ENCODE assay signal across 9 cellular contexts in the genomic region with DNA sequence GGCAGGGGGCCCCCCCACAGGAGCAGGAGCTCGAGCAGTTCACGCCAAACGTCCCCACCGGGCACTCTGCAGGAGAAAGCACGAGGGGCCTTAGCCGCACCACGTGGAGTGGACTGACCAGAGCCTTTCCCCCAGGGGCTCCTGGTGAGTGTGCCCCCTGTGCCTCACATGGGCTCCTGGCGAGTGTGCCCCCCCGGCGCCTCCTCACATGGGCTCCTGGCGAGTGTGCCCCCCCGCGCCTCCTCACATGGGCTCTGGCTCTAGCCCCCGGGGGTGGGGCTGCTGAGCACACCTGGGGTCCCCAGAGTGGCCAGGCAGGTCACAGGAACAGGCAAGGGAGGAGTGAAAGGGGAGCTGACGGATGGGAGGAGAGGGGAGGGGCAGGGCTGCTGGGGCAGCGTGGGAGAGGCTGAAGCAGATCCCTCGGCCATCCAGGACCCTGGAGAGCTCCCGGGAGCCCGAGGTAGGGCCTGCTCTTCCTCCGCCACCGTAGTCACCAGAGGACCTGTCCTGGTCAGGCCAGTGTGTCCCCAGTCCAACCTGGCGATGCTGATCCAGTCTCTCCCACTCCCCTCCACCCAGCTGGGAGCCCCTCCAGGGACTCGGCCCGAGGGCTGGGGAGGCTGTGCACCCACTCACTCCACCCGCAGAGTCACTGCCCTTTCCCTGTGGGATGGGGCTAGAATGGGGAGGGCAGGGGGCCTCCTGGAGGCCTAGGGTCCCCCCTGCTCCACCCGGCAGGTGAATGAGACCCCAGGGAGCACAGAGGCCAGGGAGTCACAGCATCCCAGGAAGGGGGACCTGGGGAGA. TPM values are rescaled to one million over a fixed set of nuclear protein-coding genes. Genes with fewer than 3 reads are reported as not detected.
DNase-seq lines count a peak whose midpoint lies in the region; TF ChIP-seq lines count a peak whose summit lies in the region.
"Had no signal": no experiment of that assay in that cellular context is flagged by ENCODE, and none has a peak within 500 bp of the region (broad histone marks: within the 10 kb centered on the region; RNA-seq: fewer than 3 reads in every experiment).

No MANE protein-coding gene starts in this region.

- DNase-seq in activated naive CD4-positive, alpha-beta T cell treated with anti-CD3 and anti-CD28 coated beads, Interleukin-2, amount 10 ng/mL, durations not matched to agents 7 days and 5 days, result peak; percentile 36
- no peak for DNase-seq in activated naive CD4-positive, alpha-beta T cell treated with Interleukin-2 at 50 U/mL for 16 hours
- peak; percentile 9 to 21 for DNase-seq in activated CD4-positive, alpha-beta T cell treated with anti-CD3 and anti-CD28 coated beads, Interleukin-2, amount 50 U/mL, for 4 hours
- DNase-seq in cardiac muscle cell (ENCODE audit: low read depth in 1 of 2, low spot score in 1 of 2) (peak; percentile 64 to 93), putamen (ENCODE audit: low spot score) (peak; percentile 71), COR-L47 (lab: John Stamatoyannopoulos, UW) (no peak), DMS114 treated with DMSO at 0.1 percent for 48 hours (lab: John Stamatoyannopoulos, UW; ENCODE audit: unreplicated experiment) (no peak), inferior parietal cortex (ENCODE audit: extremely low spot score) (no peak)

- CTCF ChIA-PET in activated naive CD4-positive, alpha-beta T cell treated with anti-CD3 and anti-CD28 coated beads, Interleukin-2, amount 10 ng/mL, durations not matched to agents 7 days and 5 days (lab: Charles Lee), result no interaction called here

- H3K9me3 Mint-ChIP-seq in activated naive CD4-positive, alpha-beta T cell treated with anti-CD3 and anti-CD28 coated beads, Interleukin-2, amount 10 ng/mL, durations not matched to agents 7 days and 5 days, result no peaks in the 10 kb centered on the region

- H3K36me3 ChIP-seq in cardiac muscle cell, result no peaks in the 10 kb centered on the region
- H3K36me3 ChIP-seq: uterus had no signal

- no peaks in the 10 kb centered on the region for H3K36me3 Mint-ChIP-seq in activated naive CD4-positive, alpha-beta T cell treated with anti-CD3 and anti-CD28 coated beads, Interleukin-2, amount 10 ng/mL, durations not matched to agents 7 days and 5 days

- H3K27ac ChIP-seq in cardiac muscle cell, result no peak overlapping the region
- H3K27ac ChIP-seq: uterus had no signal

- no peak for TF ChIP-seq CTCF in cardiac muscle cell (IDR thresholded peaks at IDR 0.05; ENCODE audit: low read depth, low read length)

- H3K27me3 ChIP-seq in cardiac muscle cell, result no peaks in the 10 kb centered on the region
- H3K27me3 ChIP-seq: uterus had no signal

- H3K9me3 ChIP-seq in cardiac muscle cell (ENCODE audit: low read depth), result no peaks in the 10 kb centered on the region
- H3K9me3 ChIP-seq: uterus had no signal

- H3K4me3 ChIP-seq in cardiac muscle cell, result no peak overlapping the region
- H3K4me3 ChIP-seq: uterus had no signal

- H3K4me3 Mint-ChIP-seq in activated naive CD4-positive, alpha-beta T cell treated with anti-CD3 and anti-CD28 coated beads, Interleukin-2, amount 10 ng/mL, durations not matched to agents 7 days and 5 days, result no peak overlapping the region

- no peaks in the 10 kb centered on the region for H3K4me1 ChIP-seq in cardiac muscle cell (ENCODE audit: low read depth)
- H3K4me1 ChIP-seq: uterus had no signal

- no peak overlapping the region for H3K27ac Mint-ChIP-seq in activated naive CD4-positive, alpha-beta T cell treated with anti-CD3 and anti-CD28 coated beads, Interleukin-2, amount 10 ng/mL, durations not matched to agents 7 days and 5 days

- H3K27me3 Mint-ChIP-seq in activated naive CD4-positive, alpha-beta T cell treated with anti-CD3 and anti-CD28 coated beads, Interleukin-2, amount 10 ng/mL, durations not matched to agents 7 days and 5 days, result no peaks in the 10 kb centered on the region

- no peaks in the 10 kb centered on the region for H3K4me1 Mint-ChIP-seq in activated naive CD4-positive, alpha-beta T cell treated with anti-CD3 and anti-CD28 coated beads, Interleukin-2, amount 10 ng/mL, durations not matched to agents 7 days and 5 days

RNA-seq across cellular contexts. Expression of a gene that starts 47.6 kb away (rescaled TPM):
- total RNA-seq in cardiac muscle cell, result 7.2 and 11.8 TPM in 2 replicates
- 5.8 and 6.0 TPM in 2 replicates for polyA plus RNA-seq in cardiac muscle cell

Comparison
In these comparisons a context has a peak if more than half of its experiments do, and no peak if none do; other contexts are left out.
1. DNase-seq: peak in activated naive CD4-positive, alpha-beta T cell treated with anti-CD3 and anti-CD28 coated beads, Interleukin-2, amount 10 ng/mL, durations not matched to agents 7 days and 5 days (single experiment), activated CD4-positive, alpha-beta T cell treated with anti-CD3 and anti-CD28 coated beads, Interleukin-2, amount 50 U/mL, for 4 hours (2 of 2), cardiac muscle cell (2 of 2) and putamen (single experiment); none in activated naive CD4-positive, alpha-beta T cell treated with Interleukin-2 at 50 U/mL for 16 hours (single experiment), COR-L47 (single experiment), DMS114 treated with DMSO at 0.1 percent for 48 hours (single experiment) and inferior parietal cortex (single experiment).